In genomic region chr5:62935660-62936059, GRCh38 we compare ENCODE assay signal across 31 cellular contexts.
"Had no signal": no experiment of that assay in that cellular context is flagged by ENCODE, and none has a peak within 500 bp of the region (broad histone marks: within the 10 kb centered on the region; RNA-seq: fewer than 3 reads in every experiment).

No MANE protein-coding gene starts in this region.

- H3K27ac Mint-ChIP-seq: activated CD4-positive, alpha-beta memory T cell treated with anti-CD3 and anti-CD28 coated beads for 36 hours; activated naive CD8-positive, alpha-beta T cell treated with anti-CD3 and anti-CD28 coated beads for 36 hours; activated T-cell treated with anti-CD3 and anti-CD28 coated beads, Interleukin-2, amount 50 U/mL, for 72 hours; activated T-helper 17 cell treated with anti-CD3 and anti-CD28 coated beads, Interleukin-2, amount 50 U/mL, for 72 hours; T-helper 1 cell treated with Interleukin-12 subunit alpha and Interleukin-12 subunit beta and Interleukin-4 antibody, amounts not matched to agents 30 μg/mL and 1 μg/mL, for 36 hours; T-helper 2 cell treated with Interferon-gamma antibody and Interleukin-4, amounts not matched to agents 5 μg/mL and 100 μg/mL, for 36 hours; WTC11 had no signal

- H3K36me3 ChIP-seq: brain microvascular endothelial cell, SJSA1 had no signal

- DNase-seq: activated CD4-positive, alpha-beta memory T cell treated with anti-CD3 and anti-CD28 coated beads for 36 hours; activated CD4-positive, alpha-beta T cell treated with anti-CD3 and anti-CD28 coated beads for 4 hours; activated CD4-positive, alpha-beta T cell treated with anti-CD3 and anti-CD28 coated beads, Interleukin-2, amount 50 U/mL, for 1 hour; activated CD8-positive, alpha-beta memory T cell treated with anti-CD3 and anti-CD28 coated beads, Interleukin-2, amount 50 U/mL, for 4 hours; activated effector memory CD4-positive, alpha-beta T cell treated with anti-CD3 and anti-CD28 coated beads, Interleukin-2, amount 50 U/mL, for 16 hours; activated naive CD4-positive, alpha-beta T cell; activated naive CD4-positive, alpha-beta T cell treated with anti-CD3 and anti-CD28 coated beads, Interleukin-2, amount 50 U/mL, for 16 hours; activated naive CD8-positive, alpha-beta T cell treated with anti-CD3 and anti-CD28 coated beads for 36 hours; activated T-cell treated with anti-CD3 and anti-CD28 coated beads for 4 hours; activated T-cell treated with anti-CD3 and anti-CD28 coated beads, Interleukin-2, amount 50 U/mL, for 72 hours; amniotic stem cell; aorta; brain microvascular endothelial cell; central memory CD4-positive, alpha-beta T cell; MM.1S; MV-4-11; NCI-H1092; NCI-H1436 treated with DMSO at 0.1 percent for 48 hours; NCI-H1694 treated with DMSO at 0.1 percent for 48 hours; NCI-H2029; NCI-H345; NCI-H524 treated with DMSO at 0.1 percent for 48 hours; SHP77; SK-N-SH had no signal

- H3K4me1 ChIP-seq: SJSA1 had no signal

- H3K9me3 Mint-ChIP-seq: activated CD4-positive, alpha-beta memory T cell treated with anti-CD3 and anti-CD28 coated beads for 36 hours; activated naive CD8-positive, alpha-beta T cell treated with anti-CD3 and anti-CD28 coated beads for 36 hours; activated T-cell treated with anti-CD3 and anti-CD28 coated beads, Interleukin-2, amount 50 U/mL, for 72 hours; activated T-helper 17 cell treated with anti-CD3 and anti-CD28 coated beads, Interleukin-2, amount 50 U/mL, for 72 hours; T-helper 1 cell treated with Interleukin-12 subunit alpha and Interleukin-12 subunit beta and Interleukin-4 antibody, amounts not matched to agents 30 μg/mL and 1 μg/mL, for 36 hours; T-helper 2 cell treated with Interferon-gamma antibody and Interleukin-4, amounts not matched to agents 5 μg/mL and 100 μg/mL, for 36 hours; WTC11 had no signal

- H3K4me3 ChIP-seq: SJSA1 had no signal

- H3K36me3 Mint-ChIP-seq: activated CD4-positive, alpha-beta memory T cell treated with anti-CD3 and anti-CD28 coated beads for 36 hours; activated naive CD8-positive, alpha-beta T cell treated with anti-CD3 and anti-CD28 coated beads for 36 hours; WTC11 had no signal

- H3K27me3 Mint-ChIP-seq: activated naive CD8-positive, alpha-beta T cell treated with anti-CD3 and anti-CD28 coated beads for 36 hours had no signal

- ATAC-seq: activated CD4-positive, CD25-positive, alpha-beta regulatory T cell treated with anti-CD3 and anti-CD28 coated beads, Interleukin-2, amount 50 U/mL, for 24 hours; activated T-cell treated with anti-CD3 and anti-CD28 coated beads, Interleukin-2, amount 50 U/mL, for 72 hours; activated T-helper 17 cell treated with anti-CD3 and anti-CD28 coated beads, Interleukin-2, amount 50 U/mL, for 72 hours; Panc1; WTC11 had no signal

- H3K4me3 Mint-ChIP-seq: activated CD4-positive, alpha-beta memory T cell treated with anti-CD3 and anti-CD28 coated beads for 36 hours; activated naive CD8-positive, alpha-beta T cell treated with anti-CD3 and anti-CD28 coated beads for 36 hours; activated T-cell treated with anti-CD3 and anti-CD28 coated beads, Interleukin-2, amount 50 U/mL, for 72 hours; activated T-helper 17 cell treated with anti-CD3 and anti-CD28 coated beads, Interleukin-2, amount 50 U/mL, for 72 hours; T-helper 1 cell treated with Interleukin-12 subunit alpha and Interleukin-12 subunit beta and Interleukin-4 antibody, amounts not matched to agents 30 μg/mL and 1 μg/mL, for 36 hours; T-helper 2 cell treated with Interferon-gamma antibody and Interleukin-4, amounts not matched to agents 5 μg/mL and 100 μg/mL, for 36 hours; WTC11 had no signal

- H3K27me3 ChIP-seq: brain microvascular endothelial cell, SJSA1 had no signal

- H3K4me1 Mint-ChIP-seq: activated naive CD8-positive, alpha-beta T cell treated with anti-CD3 and anti-CD28 coated beads for 36 hours; activated T-helper 17 cell treated with anti-CD3 and anti-CD28 coated beads, Interleukin-2, amount 50 U/mL, for 72 hours had no signal

- H3K9me3 ChIP-seq: SJSA1, SK-N-SH had no signal
